ENCODE assay signal across 1 cellular context in the genomic region with DNA sequence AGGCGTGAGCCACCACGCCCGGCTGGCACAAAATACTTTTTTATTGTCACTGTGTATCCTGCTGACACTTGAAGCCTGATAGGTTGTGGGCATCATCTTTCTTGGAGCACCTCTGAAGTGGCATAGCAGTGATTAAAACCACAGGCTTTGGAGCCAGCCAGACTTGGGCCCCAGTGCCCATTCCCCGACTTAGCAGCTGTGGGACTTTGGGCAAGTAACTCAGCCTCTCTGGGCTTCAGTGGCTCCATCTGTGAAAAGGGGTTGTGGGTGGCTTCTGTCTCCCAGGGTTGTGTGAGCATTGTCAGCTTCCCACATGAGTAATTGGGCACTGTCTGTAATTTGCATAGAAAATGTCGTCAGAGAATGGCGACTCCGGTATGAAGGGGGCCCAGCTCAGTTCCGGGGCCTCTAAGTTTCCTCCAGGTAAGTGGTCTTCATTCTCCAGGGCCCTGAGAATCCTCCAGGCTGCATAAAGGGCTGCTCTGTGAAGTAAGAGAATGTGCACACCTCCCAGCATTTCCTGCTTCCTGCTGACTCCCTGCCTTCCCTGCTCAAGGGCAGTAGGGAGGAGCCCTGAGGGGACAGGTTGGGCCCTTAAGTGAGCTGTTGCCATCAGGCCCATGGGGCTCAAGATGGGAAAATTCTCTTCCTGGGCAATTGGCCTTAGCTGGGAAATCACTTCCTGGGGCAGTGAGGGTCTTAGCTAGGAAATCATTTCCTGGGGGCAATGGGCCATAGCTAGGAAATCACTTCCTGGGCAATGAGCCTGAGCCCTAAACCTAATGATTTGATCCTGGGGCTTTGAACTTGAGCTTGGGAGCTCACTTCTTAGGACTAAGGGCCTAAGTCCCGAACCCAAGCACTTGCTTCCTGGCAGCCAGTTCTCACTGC.
TF ChIP-seq lines count a peak whose summit lies in the region.

No MANE protein-coding gene starts in this region.

TF ChIP-seq in HepG2, 621 proteins besides CTCF, POLR2A, EP300 and RAD21:
- TF ChIP-seq ETV6 (CRISPR knock-in tag; conservative IDR thresholded peaks at IDR 0.05), result no peak
- TF ChIP-seq NR2C2 (CRISPR knock-in tag; IDR thresholded peaks at IDR 0.05; ENCODE audit: borderline replicate concordance), result peak; percentile 52; the same call in 1 of the 2 replicates
- TF ChIP-seq DZIP1 (CRISPR knock-in tag; IDR thresholded peaks at IDR 0.05), result 0 out of 2 replicates have a peak, but pooled peaks have one; percentile 54
- no peak; the same call in 1 of the 2 replicates for TF ChIP-seq GABPA (IDR thresholded peaks at IDR 0.05; ENCODE audit: low read depth, low read length)
- TF ChIP-seq GABPA (CRISPR knock-in tag; IDR thresholded peaks at IDR 0.05; ENCODE audit: low read depth), result peak; percentile 39; the same call in 1 of the 2 replicates
- peak; percentile 84 for TF ChIP-seq ZNF768 (CRISPR knock-in tag; IDR thresholded peaks at IDR 0.05)
